ENCODE assay signal across 1 cellular context in the genomic region with DNA sequence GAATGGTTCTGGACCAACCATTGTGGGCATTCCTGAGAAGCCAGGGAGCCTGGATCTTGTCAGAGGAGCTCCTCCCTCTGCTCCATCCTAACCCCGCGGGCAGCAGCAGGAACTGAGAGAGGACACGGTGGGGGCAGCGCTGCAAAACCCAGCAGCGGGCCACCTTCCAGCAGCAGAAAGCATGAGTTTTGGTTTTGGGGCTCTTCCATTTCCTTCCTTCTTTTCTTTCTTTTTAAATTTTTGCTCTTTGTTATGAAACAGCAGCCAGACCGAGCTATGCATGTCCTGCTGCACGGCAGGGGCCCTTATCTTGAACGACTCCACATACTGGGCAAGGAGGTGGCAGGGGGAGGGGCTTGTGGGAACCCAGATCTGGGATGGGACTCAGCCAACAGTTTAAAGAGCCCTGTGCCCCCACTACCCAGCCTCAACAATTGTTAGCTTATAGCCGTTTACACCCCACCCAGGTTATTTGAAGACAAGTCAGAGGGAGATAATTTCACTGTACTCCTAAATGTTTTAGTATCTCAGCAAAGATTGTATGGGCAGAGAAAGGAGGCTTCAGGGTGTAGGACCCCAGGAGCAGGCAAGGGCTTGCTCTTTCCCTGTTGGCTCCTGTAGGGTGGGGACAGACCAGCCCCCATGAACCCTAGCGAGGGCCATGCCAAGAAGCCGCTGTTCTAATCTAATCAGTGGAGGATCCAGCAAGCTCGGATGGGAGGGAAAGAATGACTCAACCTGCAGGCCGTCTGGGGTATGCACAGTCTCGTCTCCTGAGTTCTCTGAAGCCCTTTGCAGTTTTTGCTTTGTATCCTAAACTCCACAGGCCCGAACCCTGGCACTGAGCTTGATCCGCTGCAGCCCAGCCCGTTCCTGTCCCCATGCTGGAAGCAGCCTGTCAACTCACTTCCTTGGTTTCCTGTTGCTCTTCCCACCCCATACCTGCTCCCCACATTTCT.
TF ChIP-seq lines count a peak whose summit lies in the region.

No MANE protein-coding gene starts in this region.

TF ChIP-seq in A549, 52 proteins besides CTCF, POLR2A, EP300 and RAD21 (continued from another document):
- TF ChIP-seq KDM5A (IDR thresholded peaks at IDR 0.05) (no peak), BHLHE40 (IDR thresholded peaks at IDR 0.05; ENCODE audit: low read depth, low read length) (no peak), NFE2L2 (conservative IDR thresholded peaks at IDR 0.05; ENCODE audit: low read length) (no peak), KDM1A (IDR thresholded peaks at IDR 0.05; ENCODE audit: low read depth) (no peak)
- TF ChIP-seq, protein P1, sequence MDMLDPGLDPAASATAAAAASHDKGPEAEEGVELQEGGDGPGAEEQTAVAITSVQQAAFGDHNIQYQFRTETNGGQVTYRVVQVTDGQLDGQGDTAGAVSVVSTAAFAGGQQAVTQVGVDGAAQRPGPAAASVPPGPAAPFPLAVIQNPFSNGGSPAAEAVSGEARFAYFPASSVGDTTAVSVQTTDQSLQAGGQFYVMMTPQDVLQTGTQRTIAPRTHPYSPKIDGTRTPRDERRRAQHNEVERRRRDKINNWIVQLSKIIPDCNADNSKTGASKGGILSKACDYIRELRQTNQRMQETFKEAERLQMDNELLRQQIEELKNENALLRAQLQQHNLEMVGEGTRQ (IDR thresholded peaks at IDR 0.05): no peak
- TF ChIP-seq, protein P2, sequence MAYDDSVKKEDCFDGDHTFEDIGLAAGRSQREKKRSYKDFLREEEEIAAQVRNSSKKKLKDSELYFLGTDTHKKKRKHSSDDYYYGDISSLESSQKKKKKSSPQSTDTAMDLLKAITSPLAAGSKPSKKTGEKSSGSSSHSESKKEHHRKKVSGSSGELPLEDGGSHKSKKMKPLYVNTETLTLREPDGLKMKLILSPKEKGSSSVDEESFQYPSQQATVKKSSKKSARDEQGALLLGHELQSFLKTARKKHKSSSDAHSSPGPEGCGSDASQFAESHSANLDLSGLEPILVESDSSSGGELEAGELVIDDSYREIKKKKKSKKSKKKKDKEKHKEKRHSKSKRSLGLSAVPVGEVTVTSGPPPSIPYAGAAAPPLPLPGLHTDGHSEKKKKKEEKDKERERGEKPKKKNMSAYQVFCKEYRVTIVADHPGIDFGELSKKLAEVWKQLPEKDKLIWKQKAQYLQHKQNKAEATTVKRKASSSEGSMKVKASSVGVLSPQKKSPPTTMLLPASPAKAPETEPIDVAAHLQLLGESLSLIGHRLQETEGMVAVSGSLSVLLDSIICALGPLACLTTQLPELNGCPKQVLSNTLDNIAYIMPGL (CRISPR knock-in tag; IDR thresholded peaks at IDR 0.05; ENCODE audit: borderline replicate concordance): no peak
